In the genomic region with DNA sequence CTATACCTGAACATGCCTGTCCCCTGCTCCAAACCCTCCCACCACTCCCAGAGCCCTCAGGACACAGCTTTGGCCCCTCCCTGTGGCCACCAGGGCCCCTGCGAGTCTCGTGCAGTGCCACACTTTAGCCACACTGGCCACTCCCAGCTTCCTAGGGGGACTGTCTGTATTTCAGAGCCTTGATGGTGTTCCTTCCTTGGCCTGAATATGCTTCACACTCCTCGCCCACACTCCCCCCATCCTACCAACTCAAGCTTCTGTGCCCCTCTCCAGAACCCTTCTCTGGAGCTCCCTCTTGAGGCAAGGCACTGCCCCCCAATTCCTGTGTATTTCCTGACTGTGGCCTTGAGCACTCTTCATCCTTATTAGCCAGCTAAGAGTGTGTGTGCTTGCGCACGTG, we compare ENCODE assay signal across 15 cellular contexts.
A peak's percentile ranks its signal among the peaks of the same experiment; 100 is the strongest.
DNase-seq lines count a peak whose midpoint lies in the region; ATAC-seq and TF ChIP-seq lines count a peak whose summit lies in the region.
"Had no signal": no experiment of that assay in that cellular context is flagged by ENCODE, and none has a peak within 500 bp of the region (broad histone marks: within the 10 kb centered on the region; RNA-seq: fewer than 3 reads in every experiment).

No MANE protein-coding gene starts in this region.

- no peaks in the 10 kb centered on the region for H4K20me1 ChIP-seq in OCI-LY7 (ENCODE audit: insufficient read depth, low read length)

- no peak overlapping the region for H3K4me3 Mint-ChIP-seq in endodermal cell
- H3K4me3 Mint-ChIP-seq in activated naive CD8-positive, alpha-beta T cell treated with anti-CD3 and anti-CD28 coated beads, Interleukin-2, amount 50 U/mL, for 24 hours = no peak overlapping the region
- no peak overlapping the region for H3K4me3 Mint-ChIP-seq in activated naive CD4-positive, alpha-beta T cell treated with anti-CD3 and anti-CD28 coated beads, Interleukin-2, amount 10 ng/mL, durations not matched to agents 7 days and 5 days
- H3K4me3 Mint-ChIP-seq: activated T-cell treated with anti-CD3 and anti-CD28 coated beads, Interleukin-2, amount 50 U/mL, for 72 hours had no signal

- H3K9me3 ChIP-seq in cardiac muscle cell (ENCODE audit: low read depth) = no peaks in the 10 kb centered on the region
- no peaks in the 10 kb centered on the region for H3K9me3 ChIP-seq in OCI-LY7 (ENCODE audit: low read length)
- H3K9me3 ChIP-seq in endodermal cell (ENCODE audit: control insufficient read depth, low read length) = no peaks in the 10 kb centered on the region
- H3K9me3 ChIP-seq: neutrophil, SJCRH30, spleen had no signal

- no TSS peak for BruUV-seq in OCI-LY7 (replicated peaks; lab: Mats Ljungman, UMichigan)

- 89 to 91% methylated on average over 5 of the region's 5 CpGs for WGBS in endodermal cell (ENCODE audit: insufficient coverage in 1 of 2, insufficient read length in 1 of 2), 2 experiments

- no peak overlapping the region for H3K27ac ChIP-seq in cardiac muscle cell
- no peak overlapping the region for H3K27ac ChIP-seq in OCI-LY7 (ENCODE audit: low read depth, low read length, poor library complexity, severe bottlenecking)
- no peak overlapping the region for H3K27ac ChIP-seq in endodermal cell (ENCODE audit: low read depth, low read length)
- H3K27ac ChIP-seq: neutrophil, SJCRH30, spleen had no signal

- no peaks in the 10 kb centered on the region for H3K79me2 ChIP-seq in OCI-LY7 (ENCODE audit: insufficient read depth, low read depth, low read length)

- peaks cover 25% of the 10 kb centered on the region for H3K36me3 Mint-ChIP-seq in endodermal cell (ENCODE audit: low read depth)
- peaks cover 8% of the 10 kb centered on the region for H3K36me3 Mint-ChIP-seq in activated naive CD8-positive, alpha-beta T cell treated with anti-CD3 and anti-CD28 coated beads, Interleukin-2, amount 50 U/mL, for 24 hours (ENCODE audit: low read depth)
- H3K36me3 Mint-ChIP-seq in activated naive CD4-positive, alpha-beta T cell treated with anti-CD3 and anti-CD28 coated beads, Interleukin-2, amount 10 ng/mL, durations not matched to agents 7 days and 5 days = peaks cover 2% of the 10 kb centered on the region

- H3K4me1 ChIP-seq in cardiac muscle cell (ENCODE audit: low read depth) = no peaks in the 10 kb centered on the region
- H3K4me1 ChIP-seq in OCI-LY7 (ENCODE audit: insufficient read depth, low read length, poor library complexity, severe bottlenecking) = no peaks in the 10 kb centered on the region
- H3K4me1 ChIP-seq in endodermal cell (ENCODE audit: control insufficient read depth, insufficient read depth, low read length) = no peaks in the 10 kb centered on the region
- H3K4me1 ChIP-seq: SJCRH30, spleen had no signal

- H3K27ac Mint-ChIP-seq in endodermal cell = no peak overlapping the region
- no peak overlapping the region for H3K27ac Mint-ChIP-seq in activated naive CD8-positive, alpha-beta T cell treated with anti-CD3 and anti-CD28 coated beads, Interleukin-2, amount 50 U/mL, for 24 hours
- H3K27ac Mint-ChIP-seq in activated naive CD4-positive, alpha-beta T cell treated with anti-CD3 and anti-CD28 coated beads, Interleukin-2, amount 10 ng/mL, durations not matched to agents 7 days and 5 days = no peak overlapping the region
- H3K27ac Mint-ChIP-seq: activated T-cell treated with anti-CD3 and anti-CD28 coated beads, Interleukin-2, amount 50 U/mL, for 72 hours had no signal

- H3K27me3 Mint-ChIP-seq in endodermal cell (ENCODE audit: insufficient read depth) = no peaks in the 10 kb centered on the region
- H3K27me3 Mint-ChIP-seq in activated naive CD8-positive, alpha-beta T cell treated with anti-CD3 and anti-CD28 coated beads, Interleukin-2, amount 50 U/mL, for 24 hours = no peaks in the 10 kb centered on the region
- no peaks in the 10 kb centered on the region for H3K27me3 Mint-ChIP-seq in activated naive CD4-positive, alpha-beta T cell treated with anti-CD3 and anti-CD28 coated beads, Interleukin-2, amount 10 ng/mL, durations not matched to agents 7 days and 5 days

- no peaks in the 10 kb centered on the region for H3K9me3 Mint-ChIP-seq in endodermal cell
- H3K9me3 Mint-ChIP-seq in activated naive CD8-positive, alpha-beta T cell treated with anti-CD3 and anti-CD28 coated beads, Interleukin-2, amount 50 U/mL, for 24 hours = no peaks in the 10 kb centered on the region
- no peaks in the 10 kb centered on the region for H3K9me3 Mint-ChIP-seq in activated naive CD4-positive, alpha-beta T cell treated with anti-CD3 and anti-CD28 coated beads, Interleukin-2, amount 10 ng/mL, durations not matched to agents 7 days and 5 days
- H3K9me3 Mint-ChIP-seq: activated T-cell treated with anti-CD3 and anti-CD28 coated beads, Interleukin-2, amount 50 U/mL, for 72 hours had no signal

- H3K9me2 ChIP-seq in OCI-LY7 (ENCODE audit: insufficient read depth, low read length) = no peaks in the 10 kb centered on the region

- ATAC-seq in Right ventricle myocardium inferior = no peak
- ATAC-seq in activated naive CD8-positive, alpha-beta T cell treated with anti-CD3 and anti-CD28 coated beads, Interleukin-2, amount 50 U/mL, for 24 hours = no peak
- ATAC-seq: activated T-cell treated with anti-CD3 and anti-CD28 coated beads, Interleukin-2, amount 50 U/mL, for 72 hours had no signal

- no peaks in the 10 kb centered on the region for H3K4me1 Mint-ChIP-seq in endodermal cell
- peaks cover 8% of the 10 kb centered on the region for H3K4me1 Mint-ChIP-seq in activated naive CD8-positive, alpha-beta T cell treated with anti-CD3 and anti-CD28 coated beads, Interleukin-2, amount 50 U/mL, for 24 hours
- H3K4me1 Mint-ChIP-seq in activated naive CD4-positive, alpha-beta T cell treated with anti-CD3 and anti-CD28 coated beads, Interleukin-2, amount 10 ng/mL, durations not matched to agents 7 days and 5 days = peaks cover 2% of the 10 kb centered on the region

- H3K36me3 ChIP-seq in cardiac muscle cell = no peaks in the 10 kb centered on the region
- peaks cover 35% of the 10 kb centered on the region; the same call in 1 of the 2 replicates for H3K36me3 ChIP-seq in OCI-LY7 (ENCODE audit: insufficient read depth, low read length)
- H3K36me3 ChIP-seq in endodermal cell (ENCODE audit: control insufficient read depth, insufficient read depth, low read length) = peaks cover 6% of the 10 kb centered on the region

- POLR2A ChIA-PET in OCI-LY7 (lab: Charles Lee) = no interaction called here

- H3K4me3 ChIP-seq in cardiac muscle cell (no peak overlapping the region), OCI-LY7 (ENCODE audit: low read depth, low read length, poor library complexity, severe bottlenecking) (no peak overlapping the region), endodermal cell (ENCODE audit: low read length) (no peak overlapping the region)
- H3K4me3 ChIP-seq: SJCRH30, spleen had no signal

- TF ChIP-seq CTCF in cardiac muscle cell (IDR thresholded peaks at IDR 0.05; ENCODE audit: low read depth, low read length) = peak; percentile 3
- peak; percentile 65 for TF ChIP-seq CTCF in OCI-LY7 (conservative IDR thresholded peaks at IDR 0.05; ENCODE audit: low read length)
- TF ChIP-seq CTCF in endodermal cell (conservative IDR thresholded peaks at IDR 0.05) = peak; percentile 51

- DNase-seq in cardiac muscle cell (ENCODE audit: low read depth in 1 of 2, low spot score in 1 of 2) = no peak
- DNase-seq in Right ventricle myocardium inferior (ENCODE audit: missing footprints) = no peak
- no peak for DNase-seq in OCI-LY7 (ENCODE audit: low spot score)
- no peak for DNase-seq in endodermal cell
- no peak for DNase-seq in SKM-1 treated with dmso at 0.1 percent for 144 hours (lab: John Stamatoyannopoulos, UW; ENCODE audit: unreplicated experiment)
- DNase-seq in activated naive CD8-positive, alpha-beta T cell treated with anti-CD3 and anti-CD28 coated beads, Interleukin-2, amount 50 U/mL, for 24 hours = no peak
- no peak for DNase-seq in activated naive CD4-positive, alpha-beta T cell treated with anti-CD3 and anti-CD28 coated beads, Interleukin-2, amount 10 ng/mL, durations not matched to agents 7 days and 5 days
- no peak for DNase-seq in NCI-H146 treated with DMSO at 0.1 percent for 48 hours (lab: John Stamatoyannopoulos, UW; ENCODE audit: unreplicated experiment)
- DNase-seq: activated CD4-positive, alpha-beta T cell treated with anti-CD3 and anti-CD28 coated beads for 1 hour; activated T-cell treated with anti-CD3 and anti-CD28 coated beads, Interleukin-2, amount 50 U/mL, for 72 hours; aorta; NCI-H446 treated with DMSO at 0.1 percent for 48 hours; spleen had no signal

- CTCF ChIA-PET in OCI-LY7 (lab: Charles Lee; ENCODE audit: unreplicated experiment) = interaction anchor here (0.5 to 1.1 kb wide), 2 partner anchors 14 to 221 kb away, joined by 3 read pairs; no protein-coding TSS in a partner anchor
- CTCF ChIA-PET in activated naive CD4-positive, alpha-beta T cell treated with anti-CD3 and anti-CD28 coated beads, Interleukin-2, amount 10 ng/mL, durations not matched to agents 7 days and 5 days (lab: Charles Lee) = interaction anchor here (3.3 kb wide), 1 partner anchor 241 kb away, joined by 31 read pairs; no protein-coding TSS in a partner anchor

- no peak overlapping the region for H3K4me2 ChIP-seq in OCI-LY7 (ENCODE audit: low read length)

- no peak overlapping the region for H2AFZ ChIP-seq in OCI-LY7 (ENCODE audit: low read length)

- no peak overlapping the region for H3K9ac ChIP-seq in endodermal cell (ENCODE audit: extremely low read depth, low read length, poor library complexity, severe bottlenecking)

- intact Hi-C loops in Right ventricle myocardium inferior (cut with DNase I) = loop anchor here (5.0 kb wide), 1 partner anchor 88 kb away; no protein-coding TSS in a partner anchor
- intact Hi-C loops in OCI-LY7 (cut with micrococcal nuclease; ENCODE audit: unreplicated experiment) = loop anchor here (5.0 to 10.0 kb wide), 2 partner anchors 78 to 239 kb away; partner anchors contain the start of genes DPF1, SIPA1L3 and WDR87

- H3K27me3 ChIP-seq in cardiac muscle cell (no peaks in the 10 kb centered on the region), endodermal cell (ENCODE audit: control insufficient read depth, insufficient read depth, low read length, poor library complexity, severe bottlenecking) (no peaks in the 10 kb centered on the region)
- H3K27me3 ChIP-seq: neutrophil, SJCRH30, spleen had no signal

Comparison
In these comparisons a context has a peak if more than half of its experiments do, and no peak if none do; other contexts are left out.
1. CTCF ChIP-seq: peak in every context shown above with its lines; median percentile 65 in OCI-LY7; 51 in endodermal cell; 3 in cardiac muscle cell.